ENCODE assay signal across 1 cellular context in genomic region chr5:149641000-149641576, GRCh38.
TF ChIP-seq lines count a peak whose summit lies in the region.

No MANE protein-coding gene starts in this region.

TF ChIP-seq in HepG2, 621 proteins besides CTCF, POLR2A, EP300 and RAD21 (continued from another document and continues in another):
- TF ChIP-seq ZBTB25 (CRISPR knock-in tag; IDR thresholded peaks at IDR 0.05) (no peak), ZNF841 (CRISPR knock-in tag; IDR thresholded peaks at IDR 0.05; ENCODE audit: borderline replicate concordance) (no peak), STAG1 (CRISPR knock-in tag; IDR thresholded peaks at IDR 0.05) (no peak), AFF4 (CRISPR knock-in tag; IDR thresholded peaks at IDR 0.05) (no peak), ZNF7 (CRISPR knock-in tag; IDR thresholded peaks at IDR 0.05) (no peak), THAP9 (CRISPR knock-in tag; IDR thresholded peaks at IDR 0.05; ENCODE audit: borderline replicate concordance) (no peak; the same call in 1 of the 2 replicates), ZNF800 (CRISPR knock-in tag; IDR thresholded peaks at IDR 0.05) (no peak), ZNF350 (CRISPR knock-in tag; IDR thresholded peaks at IDR 0.05; ENCODE audit: borderline replicate concordance, low read depth) (peak; percentile 51; the same call in 1 of the 2 replicates), USF2 (IDR thresholded peaks at IDR 0.05; ENCODE audit: low read depth, low read length) (no peak), USF2 (CRISPR knock-in tag; IDR thresholded peaks at IDR 0.05; ENCODE audit: borderline replicate concordance) (no peak), GABPB1 (CRISPR knock-in tag; IDR thresholded peaks at IDR 0.05) (no peak), ATF4 (CRISPR knock-in tag; IDR thresholded peaks at IDR 0.05) (no peak), ZNF646 (CRISPR knock-in tag; IDR thresholded peaks at IDR 0.05) (no peak), E2F1 (CRISPR knock-in tag; IDR thresholded peaks at IDR 0.05) (no peak), SCMH1 (CRISPR knock-in tag; IDR thresholded peaks at IDR 0.05; ENCODE audit: borderline replicate concordance) (no peak), ZBTB44 (CRISPR knock-in tag; IDR thresholded peaks at IDR 0.05) (no peak), SMARCE1 (IDR thresholded peaks at IDR 0.05; ENCODE audit: borderline replicate concordance) (no peak), AGO1 (IDR thresholded peaks at IDR 0.05; ENCODE audit: low read depth, low read length, poor library complexity, severe bottlenecking) (no peak), HNF4G (IDR thresholded peaks at IDR 0.05; ENCODE audit: borderline replicate concordance, low read depth, low read length) (peak; percentile 61; the same call in 1 of the 2 replicates), HNF4G (CRISPR knock-in tag; IDR thresholded peaks at IDR 0.05; ENCODE audit: borderline replicate concordance, low read depth) (no peak), SATB2 (CRISPR knock-in tag; IDR thresholded peaks at IDR 0.05) (no peak), PRDM15 (CRISPR knock-in tag; IDR thresholded peaks at IDR 0.05) (no peak), DMAP1 (CRISPR knock-in tag; IDR thresholded peaks at IDR 0.05) (no peak)
